ENCODE assay signal across 2 cellular contexts in the genomic region with DNA sequence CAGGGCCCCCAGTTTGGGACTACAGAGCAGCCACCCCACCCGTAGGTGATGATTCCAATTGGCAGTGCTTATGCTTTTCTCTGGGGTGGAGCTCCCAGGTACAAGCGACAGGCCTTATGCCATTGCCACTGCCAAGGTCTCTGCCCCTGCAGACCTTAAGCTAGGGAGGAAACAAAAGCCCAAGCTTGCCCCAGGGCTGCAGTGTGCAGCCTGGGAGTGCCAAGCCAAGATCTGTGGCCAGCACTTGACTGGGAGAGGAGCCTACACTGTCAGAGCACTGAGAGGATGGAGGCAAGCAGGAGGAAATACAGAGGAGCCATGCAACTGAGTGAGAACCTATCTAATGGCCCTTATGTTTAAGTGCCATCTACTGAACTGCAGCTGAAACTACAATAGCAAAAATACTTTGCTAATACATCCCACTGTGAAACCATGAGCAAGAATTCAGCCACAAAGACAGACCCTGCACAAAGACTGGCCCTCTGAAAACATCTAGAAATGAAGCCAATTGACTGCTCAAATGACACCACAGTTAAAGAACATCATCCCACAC.
TF ChIP-seq lines count a peak whose summit lies in the region.

No MANE protein-coding gene starts in this region.

TF ChIP-seq in GM23338, 12 proteins besides CTCF, POLR2A, EP300 and RAD21 (continued from another document):
- TF ChIP-seq, protein P1, sequence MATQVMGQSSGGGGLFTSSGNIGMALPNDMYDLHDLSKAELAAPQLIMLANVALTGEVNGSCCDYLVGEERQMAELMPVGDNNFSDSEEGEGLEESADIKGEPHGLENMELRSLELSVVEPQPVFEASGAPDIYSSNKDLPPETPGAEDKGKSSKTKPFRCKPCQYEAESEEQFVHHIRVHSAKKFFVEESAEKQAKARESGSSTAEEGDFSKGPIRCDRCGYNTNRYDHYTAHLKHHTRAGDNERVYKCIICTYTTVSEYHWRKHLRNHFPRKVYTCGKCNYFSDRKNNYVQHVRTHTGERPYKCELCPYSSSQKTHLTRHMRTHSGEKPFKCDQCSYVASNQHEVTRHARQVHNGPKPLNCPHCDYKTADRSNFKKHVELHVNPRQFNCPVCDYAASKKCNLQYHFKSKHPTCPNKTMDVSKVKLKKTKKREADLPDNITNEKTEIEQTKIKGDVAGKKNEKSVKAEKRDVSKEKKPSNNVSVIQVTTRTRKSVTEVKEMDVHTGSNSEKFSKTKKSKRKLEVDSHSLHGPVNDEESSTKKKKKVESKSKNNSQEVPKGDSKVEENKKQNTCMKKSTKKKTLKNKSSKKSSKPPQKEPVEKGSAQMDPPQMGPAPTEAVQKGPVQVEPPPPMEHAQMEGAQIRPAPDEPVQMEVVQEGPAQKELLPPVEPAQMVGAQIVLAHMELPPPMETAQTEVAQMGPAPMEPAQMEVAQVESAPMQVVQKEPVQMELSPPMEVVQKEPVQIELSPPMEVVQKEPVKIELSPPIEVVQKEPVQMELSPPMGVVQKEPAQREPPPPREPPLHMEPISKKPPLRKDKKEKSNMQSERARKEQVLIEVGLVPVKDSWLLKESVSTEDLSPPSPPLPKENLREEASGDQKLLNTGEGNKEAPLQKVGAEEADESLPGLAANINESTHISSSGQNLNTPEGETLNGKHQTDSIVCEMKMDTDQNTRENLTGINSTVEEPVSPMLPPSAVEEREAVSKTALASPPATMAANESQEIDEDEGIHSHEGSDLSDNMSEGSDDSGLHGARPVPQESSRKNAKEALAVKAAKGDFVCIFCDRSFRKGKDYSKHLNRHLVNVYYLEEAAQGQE (IDR thresholded peaks at IDR 0.05; ENCODE audit: unreplicated experiment): no peak
- no peak for TF ChIP-seq ZNF331 (CRISPR knock-in tag; IDR thresholded peaks at IDR 0.05; ENCODE audit: low read depth)
- no peak for TF ChIP-seq STAT1 (IDR thresholded peaks at IDR 0.05; ENCODE audit: unreplicated experiment)
- no peak for TF ChIP-seq CREB1 (CRISPR knock-in tag; IDR thresholded peaks at IDR 0.05; ENCODE audit: low read depth)
- no peak for TF ChIP-seq POLR2AphosphoS5 (IDR thresholded peaks at IDR 0.05; ENCODE audit: low read depth)
- no peak for TF ChIP-seq ZNF114 (CRISPR knock-in tag; IDR thresholded peaks at IDR 0.05)
- TF ChIP-seq, protein P2, sequence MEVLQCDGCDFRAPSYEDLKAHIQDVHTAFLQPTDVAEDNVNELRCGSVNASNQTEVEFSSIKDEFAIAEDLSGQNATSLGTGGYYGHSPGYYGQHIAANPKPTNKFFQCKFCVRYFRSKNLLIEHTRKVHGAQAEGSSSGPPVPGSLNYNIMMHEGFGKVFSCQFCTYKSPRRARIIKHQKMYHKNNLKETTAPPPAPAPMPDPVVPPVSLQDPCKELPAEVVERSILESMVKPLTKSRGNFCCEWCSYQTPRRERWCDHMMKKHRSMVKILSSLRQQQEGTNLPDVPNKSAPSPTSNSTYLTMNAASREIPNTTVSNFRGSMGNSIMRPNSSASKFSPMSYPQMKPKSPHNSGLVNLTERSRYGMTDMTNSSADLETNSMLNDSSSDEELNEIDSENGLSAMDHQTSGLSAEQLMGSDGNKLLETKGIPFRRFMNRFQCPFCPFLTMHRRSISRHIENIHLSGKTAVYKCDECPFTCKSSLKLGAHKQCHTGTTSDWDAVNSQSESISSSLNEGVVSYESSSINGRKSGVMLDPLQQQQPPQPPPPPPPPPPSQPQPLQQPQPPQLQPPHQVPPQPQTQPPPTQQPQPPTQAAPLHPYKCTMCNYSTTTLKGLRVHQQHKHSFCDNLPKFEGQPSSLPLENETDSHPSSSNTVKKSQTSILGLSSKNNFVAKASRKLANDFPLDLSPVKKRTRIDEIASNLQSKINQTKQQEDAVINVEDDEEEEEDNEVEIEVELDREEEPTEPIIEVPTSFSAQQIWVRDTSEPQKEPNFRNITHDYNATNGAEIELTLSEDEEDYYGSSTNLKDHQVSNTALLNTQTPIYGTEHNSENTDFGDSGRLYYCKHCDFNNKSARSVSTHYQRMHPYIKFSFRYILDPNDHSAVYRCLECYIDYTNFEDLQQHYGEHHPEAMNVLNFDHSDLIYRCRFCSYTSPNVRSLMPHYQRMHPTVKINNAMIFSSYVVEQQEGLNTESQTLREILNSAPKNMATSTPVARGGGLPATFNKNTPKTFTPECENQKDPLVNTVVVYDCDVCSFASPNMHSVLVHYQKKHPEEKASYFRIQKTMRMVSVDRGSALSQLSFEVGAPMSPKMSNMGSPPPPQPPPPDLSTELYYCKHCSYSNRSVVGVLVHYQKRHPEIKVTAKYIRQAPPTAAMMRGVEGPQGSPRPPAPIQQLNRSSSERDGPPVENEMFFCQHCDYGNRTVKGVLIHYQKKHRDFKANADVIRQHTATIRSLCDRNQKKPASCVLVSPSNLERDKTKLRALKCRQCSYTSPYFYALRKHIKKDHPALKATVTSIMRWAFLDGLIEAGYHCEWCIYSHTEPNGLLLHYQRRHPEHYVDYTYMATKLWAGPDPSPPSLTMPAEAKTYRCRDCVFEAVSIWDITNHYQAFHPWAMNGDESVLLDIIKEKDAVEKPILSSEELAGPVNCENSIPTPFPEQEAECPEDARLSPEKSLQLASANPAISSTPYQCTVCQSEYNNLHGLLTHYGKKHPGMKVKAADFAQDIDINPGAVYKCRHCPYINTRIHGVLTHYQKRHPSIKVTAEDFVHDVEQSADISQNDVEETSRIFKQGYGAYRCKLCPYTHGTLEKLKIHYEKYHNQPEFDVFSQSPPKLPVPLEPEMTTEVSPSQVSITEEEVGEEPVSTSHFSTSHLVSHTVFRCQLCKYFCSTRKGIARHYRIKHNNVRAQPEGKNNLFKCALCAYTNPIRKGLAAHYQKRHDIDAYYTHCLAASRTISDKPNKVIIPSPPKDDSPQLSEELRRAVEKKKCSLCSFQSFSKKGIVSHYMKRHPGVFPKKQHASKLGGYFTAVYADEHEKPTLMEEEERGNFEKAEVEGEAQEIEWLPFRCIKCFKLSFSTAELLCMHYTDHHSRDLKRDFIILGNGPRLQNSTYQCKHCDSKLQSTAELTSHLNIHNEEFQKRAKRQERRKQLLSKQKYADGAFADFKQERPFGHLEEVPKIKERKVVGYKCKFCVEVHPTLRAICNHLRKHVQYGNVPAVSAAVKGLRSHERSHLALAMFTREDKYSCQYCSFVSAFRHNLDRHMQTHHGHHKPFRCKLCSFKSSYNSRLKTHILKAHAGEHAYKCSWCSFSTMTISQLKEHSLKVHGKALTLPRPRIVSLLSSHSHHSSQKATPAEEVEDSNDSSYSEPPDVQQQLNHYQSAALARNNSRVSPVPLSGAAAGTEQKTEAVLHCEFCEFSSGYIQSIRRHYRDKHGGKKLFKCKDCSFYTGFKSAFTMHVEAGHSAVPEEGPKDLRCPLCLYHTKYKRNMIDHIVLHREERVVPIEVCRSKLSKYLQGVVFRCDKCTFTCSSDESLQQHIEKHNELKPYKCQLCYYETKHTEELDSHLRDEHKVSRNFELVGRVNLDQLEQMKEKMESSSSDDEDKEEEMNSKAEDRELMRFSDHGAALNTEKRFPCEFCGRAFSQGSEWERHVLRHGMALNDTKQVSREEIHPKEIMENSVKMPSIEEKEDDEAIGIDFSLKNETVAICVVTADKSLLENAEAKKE (CRISPR knock-in tag; IDR thresholded peaks at IDR 0.05): no peak

TF ChIP-seq in liver, 16 proteins besides CTCF, POLR2A, EP300 and RAD21 (continued from another document):
- TF ChIP-seq, protein P3, sequence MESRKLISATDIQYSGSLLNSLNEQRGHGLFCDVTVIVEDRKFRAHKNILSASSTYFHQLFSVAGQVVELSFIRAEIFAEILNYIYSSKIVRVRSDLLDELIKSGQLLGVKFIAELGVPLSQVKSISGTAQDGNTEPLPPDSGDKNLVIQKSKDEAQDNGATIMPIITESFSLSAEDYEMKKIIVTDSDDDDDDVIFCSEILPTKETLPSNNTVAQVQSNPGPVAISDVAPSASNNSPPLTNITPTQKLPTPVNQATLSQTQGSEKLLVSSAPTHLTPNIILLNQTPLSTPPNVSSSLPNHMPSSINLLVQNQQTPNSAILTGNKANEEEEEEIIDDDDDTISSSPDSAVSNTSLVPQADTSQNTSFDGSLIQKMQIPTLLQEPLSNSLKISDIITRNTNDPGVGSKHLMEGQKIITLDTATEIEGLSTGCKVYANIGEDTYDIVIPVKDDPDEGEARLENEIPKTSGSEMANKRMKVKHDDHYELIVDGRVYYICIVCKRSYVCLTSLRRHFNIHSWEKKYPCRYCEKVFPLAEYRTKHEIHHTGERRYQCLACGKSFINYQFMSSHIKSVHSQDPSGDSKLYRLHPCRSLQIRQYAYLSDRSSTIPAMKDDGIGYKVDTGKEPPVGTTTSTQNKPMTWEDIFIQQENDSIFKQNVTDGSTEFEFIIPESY (IDR thresholded peaks at IDR 0.05): no peak
- TF ChIP-seq SP1 (IDR thresholded peaks at IDR 0.05) (no peak), EGR1 (IDR thresholded peaks at IDR 0.05; ENCODE audit: low read depth in 2 of 2) (no peak), JUND (IDR thresholded peaks at IDR 0.05) (no peak), TAF1 (conservative IDR thresholded peaks at IDR 0.05) (no peak), HNF4G (IDR thresholded peaks at IDR 0.05) (no peak)
- TF ChIP-seq, protein P4, sequence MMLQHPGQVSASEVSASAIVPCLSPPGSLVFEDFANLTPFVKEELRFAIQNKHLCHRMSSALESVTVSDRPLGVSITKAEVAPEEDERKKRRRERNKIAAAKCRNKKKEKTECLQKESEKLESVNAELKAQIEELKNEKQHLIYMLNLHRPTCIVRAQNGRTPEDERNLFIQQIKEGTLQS (IDR thresholded peaks at IDR 0.05): no peak
- TF ChIP-seq, protein P1 (IDR thresholded peaks at IDR 0.05): no peak
